ENCODE assay signal across 17 cellular contexts in the genomic region with DNA sequence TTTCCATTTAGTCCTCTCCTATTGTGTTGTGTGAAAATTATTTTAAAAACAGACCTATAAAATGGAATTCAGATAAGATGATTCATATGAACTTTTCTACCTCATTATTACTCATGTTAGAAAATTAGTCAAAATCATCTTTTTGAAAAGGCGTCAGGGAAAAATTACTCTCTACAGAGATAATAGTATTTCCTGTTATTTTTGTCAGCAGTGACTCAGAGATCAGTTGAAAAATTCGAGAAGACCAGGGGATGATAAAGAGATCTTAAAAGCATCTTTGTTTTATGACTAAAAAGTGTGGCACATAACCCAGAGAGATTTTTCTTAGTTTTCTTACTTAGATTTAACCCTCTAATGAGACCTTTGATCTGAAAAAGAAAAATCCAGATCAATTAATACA.
DNase-seq lines count a peak whose midpoint lies in the region; ATAC-seq, FAIRE-seq and TF ChIP-seq lines count a peak whose summit lies in the region.
"Had no signal": no experiment of that assay in that cellular context is flagged by ENCODE, and none has a peak within 500 bp of the region (broad histone marks: within the 10 kb centered on the region; RNA-seq: fewer than 3 reads in every experiment).

No MANE protein-coding gene starts in this region.

- H3K9me3 ChIP-seq in endothelial cell of umbilical vein (replicated peaks; ENCODE audit: control insufficient read depth, insufficient read depth, low read length) = no peaks in the 10 kb centered on the region
- H3K9me3 ChIP-seq: Peyer's patch had no signal

- peak overlapping the region; percentile 31 for H3K4me2 ChIP-seq in endothelial cell of umbilical vein (ENCODE audit: insufficient read depth, low read length)
- H3K4me2 ChIP-seq: GM23338 had no signal

- no peak for ATAC-seq in GM19455 (IDR thresholded peaks at IDR 0.05; ENCODE audit: unreplicated experiment)
- no peak for ATAC-seq in HG02571 (IDR thresholded peaks at IDR 0.05; ENCODE audit: unreplicated experiment)
- ATAC-seq: effector memory CD8-positive, alpha-beta T cell; GM23338 had no signal

- POLR2A ChIA-PET in activated CD4-positive, alpha-beta memory T cell treated with anti-CD3 and anti-CD28 coated beads for 36 hours (lab: Charles Lee) = no interaction called here
- POLR2A ChIA-PET in activated CD4-positive, alpha-beta memory T cell treated with anti-CD3 and anti-CD28 coated beads, Interleukin-2, amount 10 ng/mL, durations not matched to agents 7 days and 5 days (lab: Charles Lee) = no interaction called here
- POLR2A ChIA-PET in endothelial cell of umbilical vein (lab: Charles Lee) = no interaction called here

- DNase-seq in activated CD4-positive, alpha-beta memory T cell treated with anti-CD3 and anti-CD28 coated beads for 36 hours = no peak
- no peak for DNase-seq in activated CD4-positive, alpha-beta memory T cell treated with anti-CD3 and anti-CD28 coated beads, Interleukin-2, amount 10 ng/mL, durations not matched to agents 7 days and 5 days
- peak; percentile 24 for DNase-seq in RPMI7951 (ENCODE audit: low read depth)
- peak; percentile 66 for DNase-seq in endothelial cell of umbilical vein (ENCODE audit: low read depth, low spot score)
- DNase-seq in putamen (ENCODE audit: low spot score) = peak; percentile 39
- DNase-seq in GM13977 (ENCODE audit: low spot score) = no peak
- DNase-seq: effector memory CD8-positive, alpha-beta T cell; hippocampal formation; NCI-H1092; NCI-H510A; Peyer's patch; stimulated activated CD4-positive, alpha-beta T cell treated with anti-CD3 and anti-CD28 coated beads, Interleukin-12 subunit alpha, Interleukin-12 subunit beta, amount 100 ng/mL, for 4 hours had no signal

- no peak overlapping the region for H3K9ac ChIP-seq in endothelial cell of umbilical vein (replicated peaks; ENCODE audit: extremely low read depth, insufficient read depth, low read length)

- no peaks in the 10 kb centered on the region for H3K36me3 Mint-ChIP-seq in activated CD4-positive, alpha-beta memory T cell treated with anti-CD3 and anti-CD28 coated beads for 36 hours
- no peaks in the 10 kb centered on the region for H3K36me3 Mint-ChIP-seq in activated CD4-positive, alpha-beta memory T cell treated with anti-CD3 and anti-CD28 coated beads, Interleukin-2, amount 10 ng/mL, durations not matched to agents 7 days and 5 days (ENCODE audit: low read depth)

- no peak overlapping the region for H3K4me3 ChIP-seq in endothelial cell of umbilical vein (replicated peaks in 1 of 3; ENCODE audit: insufficient read depth in 1 of 3, low read depth in 1 of 3, low read length in 3 of 3)
- H3K4me3 ChIP-seq: GM23338, Peyer's patch had no signal

- H3K27me3 ChIP-seq in endothelial cell of umbilical vein (ENCODE audit: control insufficient read depth in 2 of 2, insufficient read depth in 2 of 2, low read length in 2 of 2) = no peaks in the 10 kb centered on the region
- H3K27me3 ChIP-seq: Peyer's patch had no signal

- H3K9me3 Mint-ChIP-seq in activated CD4-positive, alpha-beta memory T cell treated with anti-CD3 and anti-CD28 coated beads for 36 hours = peaks cover 4% of the 10 kb centered on the region
- no peaks in the 10 kb centered on the region for H3K9me3 Mint-ChIP-seq in activated CD4-positive, alpha-beta memory T cell treated with anti-CD3 and anti-CD28 coated beads, Interleukin-2, amount 10 ng/mL, durations not matched to agents 7 days and 5 days
- H3K9me3 Mint-ChIP-seq: effector memory CD8-positive, alpha-beta T cell had no signal

- no peak overlapping the region for H3K4me3 Mint-ChIP-seq in activated CD4-positive, alpha-beta memory T cell treated with anti-CD3 and anti-CD28 coated beads for 36 hours
- H3K4me3 Mint-ChIP-seq in activated CD4-positive, alpha-beta memory T cell treated with anti-CD3 and anti-CD28 coated beads, Interleukin-2, amount 10 ng/mL, durations not matched to agents 7 days and 5 days = no peak overlapping the region
- H3K4me3 Mint-ChIP-seq: effector memory CD8-positive, alpha-beta T cell; GM23338 had no signal

- no peaks in the 10 kb centered on the region for H3K9me1 ChIP-seq in endothelial cell of umbilical vein (replicated peaks; ENCODE audit: control insufficient read depth, extremely low read depth, insufficient read depth, low read length)

- TF ChIP-seq POLR2A in endothelial cell of umbilical vein (IDR thresholded peaks at IDR 0.05; ENCODE audit: low read depth, low read length) = no peak

- no peaks in the 10 kb centered on the region for H4K20me1 ChIP-seq in endothelial cell of umbilical vein (replicated peaks; ENCODE audit: control insufficient read depth, extremely low read depth, insufficient read depth, low read length)

- H2AFZ ChIP-seq in endothelial cell of umbilical vein (ENCODE audit: low read depth, low read length) = no peak overlapping the region

- peak overlapping the region; percentile 58 for H3K27ac Mint-ChIP-seq in activated CD4-positive, alpha-beta memory T cell treated with anti-CD3 and anti-CD28 coated beads for 36 hours
- no peak overlapping the region for H3K27ac Mint-ChIP-seq in activated CD4-positive, alpha-beta memory T cell treated with anti-CD3 and anti-CD28 coated beads, Interleukin-2, amount 10 ng/mL, durations not matched to agents 7 days and 5 days
- H3K27ac Mint-ChIP-seq: effector memory CD8-positive, alpha-beta T cell; GM23338 had no signal

- TF ChIP-seq CTCF in endothelial cell of umbilical vein (IDR thresholded peaks at IDR 0.05; ENCODE audit: extremely low read depth in 1 of 2, insufficient read depth in 1 of 2, low read depth in 1 of 2, low read length in 2 of 2) (no peak), GM13977 (IDR thresholded peaks at IDR 0.05; ENCODE audit: extremely low read depth, insufficient read depth, missing control alignments) (no peak)

- CTCF ChIA-PET in activated CD4-positive, alpha-beta memory T cell treated with anti-CD3 and anti-CD28 coated beads for 36 hours (lab: Charles Lee) = no interaction called here
- CTCF ChIA-PET in activated CD4-positive, alpha-beta memory T cell treated with anti-CD3 and anti-CD28 coated beads, Interleukin-2, amount 10 ng/mL, durations not matched to agents 7 days and 5 days (lab: Charles Lee) = no interaction called here
- CTCF ChIA-PET in endothelial cell of umbilical vein (lab: Charles Lee) = interaction anchor here (1.2 kb wide), 1 partner anchor 9 kb away, joined by 4 read pairs; no protein-coding TSS in a partner anchor

- intact Hi-C loops in activated CD4-positive, alpha-beta memory T cell treated with anti-CD3 and anti-CD28 coated beads for 36 hours (cut with micrococcal nuclease) = loop anchor here (1.0 to 10.0 kb wide), 4 partner anchors 190 to 591 kb away; partner anchors contain the start of genes CASP1 and CASP4
- intact Hi-C loops in endothelial cell of umbilical vein (cut with micrococcal nuclease) = loop anchor here (5.0 kb wide), 1 partner anchor 55 kb away; no protein-coding TSS in a partner anchor

- H3K27ac ChIP-seq in endothelial cell of umbilical vein (ENCODE audit: insufficient read depth, low read depth, low read length) = peak overlapping the region; percentile 29
- H3K27ac ChIP-seq: Peyer's patch had no signal

- no peaks in the 10 kb centered on the region for H3K36me3 ChIP-seq in endothelial cell of umbilical vein (ENCODE audit: control insufficient read depth in 2 of 2, extremely low read depth in 1 of 2, insufficient read depth in 2 of 2, low read length in 2 of 2)
- H3K36me3 ChIP-seq: Peyer's patch had no signal

- in situ Hi-C loops in GM13977 (cut with MboI; ENCODE audit: low pct_unique_long_range_greater_than_20kb, low sequenced_read_pairs, unreplicated experiment) = no loop called here

- dilution Hi-C loops in endothelial cell of umbilical vein (cut with MboI; ENCODE audit: extremely low pct_ligation_motif_present, low sequenced_read_pairs) = no loop called here

- H3K4me1 Mint-ChIP-seq in activated CD4-positive, alpha-beta memory T cell treated with anti-CD3 and anti-CD28 coated beads for 36 hours (ENCODE audit: low read depth) = peaks cover 24% of the 10 kb centered on the region
- H3K4me1 Mint-ChIP-seq in activated CD4-positive, alpha-beta memory T cell treated with anti-CD3 and anti-CD28 coated beads, Interleukin-2, amount 10 ng/mL, durations not matched to agents 7 days and 5 days = peaks cover 7% of the 10 kb centered on the region
- H3K4me1 Mint-ChIP-seq: GM23338 had no signal

- BruUV-seq in endothelial cell of umbilical vein (replicated peaks; lab: Mats Ljungman, UMichigan) = no TSS peak

- FAIRE-seq in endothelial cell of umbilical vein (lab: Jason Lieb, UNC) = peak; percentile 69
- FAIRE-seq: A204.1, GM19239 had no signal

- H3K79me2 ChIP-seq in endothelial cell of umbilical vein (ENCODE audit: control insufficient read depth, insufficient read depth, low read length) = no peaks in the 10 kb centered on the region

- H3K4me1 ChIP-seq in endothelial cell of umbilical vein (ENCODE audit: control insufficient read depth, extremely low read depth, insufficient read depth, low read length) = peaks cover 14% of the 10 kb centered on the region
- H3K4me1 ChIP-seq: Peyer's patch had no signal

- peaks cover 3% of the 10 kb centered on the region for H3K27me3 Mint-ChIP-seq in activated CD4-positive, alpha-beta memory T cell treated with anti-CD3 and anti-CD28 coated beads for 36 hours
- no peaks in the 10 kb centered on the region for H3K27me3 Mint-ChIP-seq in activated CD4-positive, alpha-beta memory T cell treated with anti-CD3 and anti-CD28 coated beads, Interleukin-2, amount 10 ng/mL, durations not matched to agents 7 days and 5 days

TF ChIP-seq in endothelial cell of umbilical vein, 7 proteins besides CTCF, POLR2A, EP300 and RAD21:
- TF ChIP-seq MAX (IDR thresholded peaks at IDR 0.05; ENCODE audit: insufficient read depth, insufficient read length) (no peak), JUN (IDR thresholded peaks at IDR 0.05; ENCODE audit: borderline replicate concordance, insufficient read depth, insufficient read length, low read depth) (peak; percentile 53), GATA2 (IDR thresholded peaks at IDR 0.05; ENCODE audit: insufficient read depth, insufficient read length, low read depth, low read length) (peak; percentile 74), FOS (IDR thresholded peaks at IDR 0.05; ENCODE audit: borderline replicate concordance, insufficient read depth, low read length) (peak; percentile 97)

Comparison
In these comparisons a context has a peak if more than half of its experiments do, and no peak if none do; other contexts are left out.
1. DNase-seq: peak in RPMI7951 (single experiment), endothelial cell of umbilical vein (single experiment) and putamen (single experiment); none in activated CD4-positive, alpha-beta memory T cell treated with anti-CD3 and anti-CD28 coated beads for 36 hours (single experiment), activated CD4-positive, alpha-beta memory T cell treated with anti-CD3 and anti-CD28 coated beads, Interleukin-2, amount 10 ng/mL, durations not matched to agents 7 days and 5 days (single experiment) and GM13977 (single experiment).